31 cellular contexts compared by ENCODE assay signal in the genomic region with DNA sequence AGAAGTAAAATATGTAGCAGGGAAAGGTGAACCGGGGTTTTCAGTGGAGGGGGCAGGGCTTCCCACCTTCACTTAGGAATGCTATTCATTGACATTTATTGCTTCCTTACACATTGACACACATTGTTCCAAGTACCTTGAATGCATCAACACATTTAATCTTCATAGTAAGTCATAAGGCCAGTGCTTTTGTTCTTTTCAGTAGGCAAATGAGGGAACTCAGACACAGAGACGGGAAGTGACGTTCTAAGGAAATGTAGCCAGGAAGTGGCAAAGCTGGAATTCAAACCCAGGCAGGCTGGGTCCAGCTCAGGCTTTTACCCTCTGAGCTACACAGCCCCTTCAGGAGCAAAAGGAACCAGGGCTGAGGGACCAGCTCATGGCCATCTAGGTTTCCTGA. TPM values are rescaled to one million over a fixed set of nuclear protein-coding genes. Genes with fewer than 3 reads are reported as not detected.
"Had no signal": no experiment of that assay in that cellular context is flagged by ENCODE, and none has a peak within 500 bp of the region (broad histone marks: within the 10 kb centered on the region; RNA-seq: fewer than 3 reads in every experiment).

No MANE protein-coding gene starts in this region.

- H3K4me1 ChIP-seq: colonic mucosa, esophagus squamous epithelium, sigmoid colon, tibial artery, uterus had no signal

- H3K4me3 ChIP-seq: colonic mucosa, dorsolateral prefrontal cortex, esophagus squamous epithelium, lung, mucosa of descending colon, right atrium auricular region, sigmoid colon, skin epidermis, tibial artery, upper lobe of left lung, uterus had no signal

- DNase-seq: colonic mucosa; dorsolateral prefrontal cortex; effector CD8-positive, alpha-beta T cell; esophagus squamous epithelium; foreskin fibroblast; head of caudate nucleus; hippocampal formation; left colon; left ventricle myocardium superior; mucosa of descending colon; naive thymus-derived CD8-positive, alpha-beta T cell; posterior cingulate gyrus; sigmoid colon; stimulated activated CD4-positive, alpha-beta T cell treated with anti-CD3 and anti-CD28 coated beads, Interleukin-2, amount 100 ng/mL, for 48 hours; stimulated activated CD8-positive, alpha-beta memory T cell treated with anti-CD3 and anti-CD28 coated beads, Interleukin-4, amount 100 ng/mL, for 48 hours; stimulated activated naive CD8-positive, alpha-beta T cell treated with anti-CD3 and anti-CD28 coated beads, Interleukin-15, Interleukin-2, amounts not matched to agents 100 U/mL and 50 U/mL, for 24 hours; tibial artery; upper lobe of left lung; uterus had no signal

- H3K4me3 Mint-ChIP-seq: naive thymus-derived CD8-positive, alpha-beta T cell; stimulated activated effector memory CD8-positive, alpha-beta T cell treated with anti-CD3 and anti-CD28 coated beads, Interleukin-12 subunit alpha, Interleukin-12 subunit beta, amount 100 ng/mL, for 72 hours had no signal

- H3K36me3 ChIP-seq: colonic mucosa, esophagus squamous epithelium, neutrophil, right atrium auricular region, sigmoid colon, tibial artery, upper lobe of left lung, uterus had no signal

- ATAC-seq: left colon; left ventricle myocardium superior; mucosa of descending colon; naive thymus-derived CD8-positive, alpha-beta T cell; stimulated activated effector memory CD8-positive, alpha-beta T cell treated with anti-CD3 and anti-CD28 coated beads, Interleukin-12 subunit alpha, Interleukin-12 subunit beta, amount 100 ng/mL, for 72 hours; stimulated activated naive CD8-positive, alpha-beta T cell treated with anti-CD3 and anti-CD28 coated beads, Interleukin-15, Interleukin-2, amounts not matched to agents 100 U/mL and 50 U/mL, for 24 hours had no signal

- H3K27me3 ChIP-seq: colonic mucosa, esophagus squamous epithelium, neutrophil, right atrium auricular region, sigmoid colon, upper lobe of left lung, uterus had no signal

- H3K9me3 ChIP-seq: colonic mucosa, esophagus squamous epithelium, mucosa of descending colon, neutrophil, right atrium auricular region, sigmoid colon, tibial artery, upper lobe of left lung, uterus had no signal

- H3K4me1 Mint-ChIP-seq: naive thymus-derived CD8-positive, alpha-beta T cell; stimulated activated effector memory CD8-positive, alpha-beta T cell treated with anti-CD3 and anti-CD28 coated beads, Interleukin-12 subunit alpha, Interleukin-12 subunit beta, amount 100 ng/mL, for 72 hours had no signal

- H3K27ac Mint-ChIP-seq: naive thymus-derived CD8-positive, alpha-beta T cell; stimulated activated effector memory CD8-positive, alpha-beta T cell treated with anti-CD3 and anti-CD28 coated beads, Interleukin-12 subunit alpha, Interleukin-12 subunit beta, amount 100 ng/mL, for 72 hours had no signal

- H3K36me3 Mint-ChIP-seq: stimulated activated effector memory CD8-positive, alpha-beta T cell treated with anti-CD3 and anti-CD28 coated beads, Interleukin-12 subunit alpha, Interleukin-12 subunit beta, amount 100 ng/mL, for 72 hours had no signal

- H3K9me3 Mint-ChIP-seq: naive thymus-derived CD8-positive, alpha-beta T cell; stimulated activated effector memory CD8-positive, alpha-beta T cell treated with anti-CD3 and anti-CD28 coated beads, Interleukin-12 subunit alpha, Interleukin-12 subunit beta, amount 100 ng/mL, for 72 hours had no signal

- H3K27ac ChIP-seq: colonic mucosa, dorsolateral prefrontal cortex, epithelial cell of prostate, esophagus squamous epithelium, neutrophil, right atrium auricular region, sigmoid colon, skin epidermis, tibial artery, upper lobe of left lung, uterus had no signal

RNA-seq across cellular contexts. Expression of a gene that starts 20.7 kb away (rescaled TPM):
- total RNA-seq: cerebellum; colonic mucosa; dorsolateral prefrontal cortex; esophagus squamous epithelium; kidney epithelial cell; left colon; mesenteric fat pad; naive thymus-derived CD8-positive, alpha-beta T cell; osteoblast; sigmoid colon; temporal lobe; upper lobe of left lung; uterus had no signal
- polyA plus RNA-seq: lung; naive thymus-derived CD8-positive, alpha-beta T cell; neural cell; sigmoid colon had no signal
